1 cellular context compared by ENCODE assay signal in the genomic region with DNA sequence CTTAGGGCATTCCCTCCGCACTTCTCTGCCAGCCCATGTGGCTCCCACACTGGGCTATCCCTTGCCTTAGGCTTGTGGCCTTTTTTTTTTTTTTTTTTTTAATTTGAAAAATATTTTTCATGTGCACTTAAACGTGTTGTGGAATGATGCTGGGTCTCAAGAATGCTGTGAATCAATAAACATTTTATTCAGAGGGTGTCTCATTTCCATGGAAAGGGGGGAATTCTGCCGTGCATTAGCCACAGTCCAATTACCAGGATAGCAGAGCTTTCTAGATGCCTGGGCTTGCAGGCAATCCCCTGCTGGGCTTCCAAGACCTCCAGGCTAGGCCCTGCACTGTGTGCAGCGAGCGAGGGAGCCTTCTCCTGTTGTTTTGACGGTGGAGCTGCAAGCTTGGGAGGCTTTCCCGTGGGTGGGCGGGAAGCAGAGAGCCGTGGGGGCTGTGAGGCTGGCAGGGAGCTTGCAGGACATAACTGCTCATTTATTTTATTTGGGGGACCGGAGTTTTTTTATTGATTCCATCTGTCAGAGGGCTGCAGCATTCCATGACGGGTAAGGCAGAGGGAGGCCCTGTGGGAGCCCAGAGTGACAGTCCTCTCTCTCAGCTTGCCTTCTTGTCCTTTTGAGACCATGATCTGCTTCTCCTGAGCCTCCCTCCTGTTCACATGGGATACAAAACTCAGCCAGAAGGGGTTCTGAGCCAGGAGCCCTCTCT.
TF ChIP-seq lines count a peak whose summit lies in the region.

No MANE protein-coding gene starts in this region.

TF ChIP-seq in SK-N-SH, 30 proteins besides CTCF, POLR2A, EP300 and RAD21 (continued from another document):
- TF ChIP-seq, protein P1, sequence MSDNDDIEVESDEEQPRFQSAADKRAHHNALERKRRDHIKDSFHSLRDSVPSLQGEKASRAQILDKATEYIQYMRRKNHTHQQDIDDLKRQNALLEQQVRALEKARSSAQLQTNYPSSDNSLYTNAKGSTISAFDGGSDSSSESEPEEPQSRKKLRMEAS (IDR thresholded peaks at IDR 0.05; ENCODE audit: low read depth) = no peak
- TF ChIP-seq, protein P2, sequence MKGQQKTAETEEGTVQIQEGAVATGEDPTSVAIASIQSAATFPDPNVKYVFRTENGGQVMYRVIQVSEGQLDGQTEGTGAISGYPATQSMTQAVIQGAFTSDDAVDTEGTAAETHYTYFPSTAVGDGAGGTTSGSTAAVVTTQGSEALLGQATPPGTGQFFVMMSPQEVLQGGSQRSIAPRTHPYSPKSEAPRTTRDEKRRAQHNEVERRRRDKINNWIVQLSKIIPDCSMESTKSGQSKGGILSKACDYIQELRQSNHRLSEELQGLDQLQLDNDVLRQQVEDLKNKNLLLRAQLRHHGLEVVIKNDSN (IDR thresholded peaks at IDR 0.05; ENCODE audit: borderline replicate concordance, low read depth) = no peak
- no peak for TF ChIP-seq CHD2 (IDR thresholded peaks at IDR 0.05; ENCODE audit: low read length, partially characterized antibody)
- no peak for TF ChIP-seq MEF2A (IDR thresholded peaks at IDR 0.05; ENCODE audit: borderline replicate concordance, low read depth)
- TF ChIP-seq POLR2AphosphoS5 (IDR thresholded peaks at IDR 0.05; ENCODE audit: low read depth, low read length) = no peak
- TF ChIP-seq TAF1 (IDR thresholded peaks at IDR 0.05; ENCODE audit: borderline replicate concordance, low read depth, low read length) = no peak
- TF ChIP-seq GABPA (IDR thresholded peaks at IDR 0.05; ENCODE audit: low read depth) = no peak
- no peak for TF ChIP-seq NFIC (IDR thresholded peaks at IDR 0.05; ENCODE audit: borderline replicate concordance)
- no peak for TF ChIP-seq RXRA (IDR thresholded peaks at IDR 0.05; ENCODE audit: borderline replicate concordance, low read depth)
- TF ChIP-seq, protein P3, sequence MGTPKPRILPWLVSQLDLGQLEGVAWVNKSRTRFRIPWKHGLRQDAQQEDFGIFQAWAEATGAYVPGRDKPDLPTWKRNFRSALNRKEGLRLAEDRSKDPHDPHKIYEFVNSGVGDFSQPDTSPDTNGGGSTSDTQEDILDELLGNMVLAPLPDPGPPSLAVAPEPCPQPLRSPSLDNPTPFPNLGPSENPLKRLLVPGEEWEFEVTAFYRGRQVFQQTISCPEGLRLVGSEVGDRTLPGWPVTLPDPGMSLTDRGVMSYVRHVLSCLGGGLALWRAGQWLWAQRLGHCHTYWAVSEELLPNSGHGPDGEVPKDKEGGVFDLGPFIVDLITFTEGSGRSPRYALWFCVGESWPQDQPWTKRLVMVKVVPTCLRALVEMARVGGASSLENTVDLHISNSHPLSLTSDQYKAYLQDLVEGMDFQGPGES (IDR thresholded peaks at IDR 0.05; ENCODE audit: low read depth, low read length) = no peak
- no peak for TF ChIP-seq JUND (IDR thresholded peaks at IDR 0.05)
- TF ChIP-seq RCOR1 (IDR thresholded peaks at IDR 0.05; ENCODE audit: low read length) = no peak
- no peak for TF ChIP-seq SIN3A (IDR thresholded peaks at IDR 0.05; ENCODE audit: borderline replicate concordance, low read depth, low read length)
- no peak for TF ChIP-seq NRF1 (IDR thresholded peaks at IDR 0.05; ENCODE audit: low read depth, low read length)
- no peak for TF ChIP-seq RFX5 (IDR thresholded peaks at IDR 0.05; ENCODE audit: low read length)
- TF ChIP-seq EZH2phosphoT487 (IDR thresholded peaks at IDR 0.05; ENCODE audit: borderline replicate concordance, low read depth) = no peak
- TF ChIP-seq YY1 (IDR thresholded peaks at IDR 0.05; ENCODE audit: low read depth) = no peak
